8 cellular contexts compared by ENCODE assay signal in the genomic region with DNA sequence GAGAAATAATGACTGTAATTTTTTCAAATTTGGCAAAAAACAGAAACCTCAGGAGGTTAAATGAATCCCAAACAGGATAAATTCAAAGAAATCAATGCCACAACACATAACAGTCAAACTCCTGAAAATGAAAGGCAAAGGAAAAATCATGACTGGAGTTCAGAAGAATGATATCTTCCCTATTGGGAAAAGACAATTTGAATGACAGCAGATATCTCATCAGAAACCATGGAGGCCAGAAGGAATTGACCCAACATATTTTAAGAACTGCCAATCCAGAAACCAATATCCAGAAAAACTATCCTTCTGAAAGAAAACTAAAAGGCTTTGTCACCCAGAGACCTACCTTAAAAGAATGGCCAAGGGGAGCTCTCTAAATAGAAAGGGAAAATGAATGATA. TPM values are rescaled to one million over a fixed set of nuclear protein-coding genes. Genes with fewer than 3 reads are reported as not detected.
"Had no signal": no experiment of that assay in that cellular context is flagged by ENCODE, and none has a peak within 500 bp of the region (broad histone marks: within the 10 kb centered on the region; RNA-seq: fewer than 3 reads in every experiment).

No MANE protein-coding gene starts in this region.

- FAIRE-seq: G401.6, GM12878, GM12891, GM12892, GM18507, GM19239 had no signal

- ATAC-seq: GM12878 had no signal

- H3K4me3 ChIP-seq: GM12878 had no signal

- DNase-seq: GDM1, GF-D8 had no signal

RNA-seq across cellular contexts. Expression of gene MAMLD1, which starts 40.1 kb away (rescaled TPM):
- total RNA-seq: GM12878 had no signal
